ENCODE assay signal across 2 cellular contexts in genomic region chr20:35101620-35102019, GRCh38.
TF ChIP-seq lines count a peak whose summit lies in the region.

No MANE protein-coding gene starts in this region.

TF ChIP-seq in HepG2, 621 proteins besides CTCF, POLR2A, EP300 and RAD21:
- no peak for TF ChIP-seq ZBTB46 (CRISPR knock-in tag; IDR thresholded peaks at IDR 0.05; ENCODE audit: borderline replicate concordance)
- peak; percentile 94 for TF ChIP-seq MNT (IDR thresholded peaks at IDR 0.05)
- TF ChIP-seq FOXK1 (CRISPR knock-in tag; IDR thresholded peaks at IDR 0.05; ENCODE audit: borderline replicate concordance, low read depth): no peak

TF ChIP-seq in WTC11, 78 proteins besides CTCF, POLR2A, EP300 and RAD21:
- TF ChIP-seq RORB (CRISPR knock-in tag; IDR thresholded peaks at IDR 0.05): no peak
- TF ChIP-seq NR3C1 (CRISPR knock-in tag; conservative IDR thresholded peaks at IDR 0.05; ENCODE audit: low read depth): no peak
- TF ChIP-seq ZNF512 (CRISPR knock-in tag; IDR thresholded peaks at IDR 0.05; ENCODE audit: borderline replicate concordance): no peak
- TF ChIP-seq SP1 (CRISPR knock-in tag; conservative IDR thresholded peaks at IDR 0.05): no peak
- TF ChIP-seq HMGXB4 (CRISPR knock-in tag; IDR thresholded peaks at IDR 0.05): no peak
- TF ChIP-seq ATF6 (CRISPR knock-in tag; IDR thresholded peaks at IDR 0.05): no peak
- no peak for TF ChIP-seq FOXK1 (CRISPR knock-in tag; IDR thresholded peaks at IDR 0.05)
- no peak for TF ChIP-seq ZNF317 (CRISPR knock-in tag; IDR thresholded peaks at IDR 0.05; ENCODE audit: borderline replicate concordance, low read depth)
- TF ChIP-seq SMAD4 (CRISPR knock-in tag; IDR thresholded peaks at IDR 0.05): no peak
- no peak for TF ChIP-seq ZNF425 (CRISPR knock-in tag; conservative IDR thresholded peaks at IDR 0.05)
- no peak for TF ChIP-seq ZNF232 (CRISPR knock-in tag; IDR thresholded peaks at IDR 0.05)
- TF ChIP-seq EMX1 (CRISPR knock-in tag; IDR thresholded peaks at IDR 0.05): no peak
- TF ChIP-seq KAT7 (CRISPR knock-in tag; IDR thresholded peaks at IDR 0.05; ENCODE audit: borderline replicate concordance): no peak
- no peak for TF ChIP-seq PREB (CRISPR knock-in tag; IDR thresholded peaks at IDR 0.05; ENCODE audit: borderline replicate concordance)
